Comparison of ENCODE assay signal across 23 cellular contexts in genomic region chr4:11624370-11624769, GRCh38.
DNase-seq lines count a peak whose midpoint lies in the region; ATAC-seq, FAIRE-seq and TF ChIP-seq lines count a peak whose summit lies in the region.
"Had no signal": no experiment of that assay in that cellular context is flagged by ENCODE, and none has a peak within 500 bp of the region (broad histone marks: within the 10 kb centered on the region; RNA-seq: fewer than 3 reads in every experiment).

No MANE protein-coding gene starts in this region.

- peak overlapping the region; percentile 15 for H2AFZ ChIP-seq in endothelial cell of umbilical vein (ENCODE audit: low read depth, low read length)

- no peaks in the 10 kb centered on the region for H3K79me2 ChIP-seq in endothelial cell of umbilical vein (ENCODE audit: control insufficient read depth, insufficient read depth, low read length)

- CTCF ChIA-PET in endothelial cell of umbilical vein (lab: Charles Lee), result interaction anchor here (0.6 to 3.1 kb wide), 18 partner anchors 8 to 230 kb away, joined by 3 to 12 read pairs (median 4); partner anchors contain the start of gene HS3ST1

- BruUV-seq in endothelial cell of umbilical vein (replicated peaks; lab: Mats Ljungman, UMichigan), result no TSS peak

- no peaks in the 10 kb centered on the region for H3K9me3 ChIP-seq in left ventricle myocardium inferior (replicated peaks)
- no peaks in the 10 kb centered on the region for H3K9me3 ChIP-seq in endothelial cell of umbilical vein (replicated peaks; ENCODE audit: control insufficient read depth, insufficient read depth, low read length)
- H3K9me3 ChIP-seq in uterus, result no peaks in the 10 kb centered on the region
- no peaks in the 10 kb centered on the region for H3K9me3 ChIP-seq in pancreas
- H3K9me3 ChIP-seq: BE2C, psoas muscle had no signal

- no peaks in the 10 kb centered on the region for H4K20me1 ChIP-seq in endothelial cell of umbilical vein (replicated peaks; ENCODE audit: control insufficient read depth, extremely low read depth, insufficient read depth, low read length)

- POLR2A ChIA-PET in endothelial cell of umbilical vein (lab: Charles Lee), result no interaction called here

- no peak overlapping the region for H3K4me2 ChIP-seq in endothelial cell of umbilical vein (ENCODE audit: insufficient read depth, low read length)

- dilution Hi-C loops in endothelial cell of umbilical vein (cut with MboI; ENCODE audit: extremely low pct_ligation_motif_present, low sequenced_read_pairs), result no loop called here

- ATAC-seq in Right ventricle myocardium inferior (no peak), HG03196 (IDR thresholded peaks at IDR 0.05; ENCODE audit: unreplicated experiment) (no peak), pancreas (no peak)
- ATAC-seq: psoas muscle; stimulated activated effector memory CD8-positive, alpha-beta T cell treated with anti-CD3 and anti-CD28 coated beads, Interleukin-12 subunit alpha, Interleukin-12 subunit beta, amount 100 ng/mL, for 72 hours had no signal

- H3K27ac ChIP-seq in left ventricle myocardium inferior (replicated peaks) (peak overlapping the region; percentile 85), endothelial cell of umbilical vein (ENCODE audit: insufficient read depth, low read depth, low read length) (no peak overlapping the region), uterus (peak overlapping the region; percentile 27 to 61), pancreas (no peak overlapping the region)
- H3K27ac ChIP-seq: HL-60, psoas muscle had no signal

- FAIRE-seq in endothelial cell of umbilical vein (lab: Jason Lieb, UNC), result peak; percentile 76
- FAIRE-seq in pancreas (lab: Jason Lieb, UNC), result no peak
- FAIRE-seq: GM12878 had no signal

- TF ChIP-seq POLR2A in endothelial cell of umbilical vein (IDR thresholded peaks at IDR 0.05; ENCODE audit: low read depth, low read length) (no peak), uterus (IDR thresholded peaks at IDR 0.05) (no peak)

- no peaks in the 10 kb centered on the region for H3K27me3 ChIP-seq in left ventricle myocardium inferior (ENCODE audit: low read depth)
- no peaks in the 10 kb centered on the region for H3K27me3 ChIP-seq in endothelial cell of umbilical vein (ENCODE audit: control insufficient read depth in 2 of 2, insufficient read depth in 2 of 2, low read length in 2 of 2)
- H3K27me3 ChIP-seq in uterus, result no peaks in the 10 kb centered on the region
- H3K27me3 ChIP-seq in pancreas, result no peaks in the 10 kb centered on the region
- H3K27me3 ChIP-seq: BE2C had no signal

- H3K36me3 ChIP-seq in left ventricle myocardium inferior (no peaks in the 10 kb centered on the region), endothelial cell of umbilical vein (ENCODE audit: control insufficient read depth in 2 of 2, extremely low read depth in 1 of 2, insufficient read depth in 2 of 2, low read length in 2 of 2) (no peaks in the 10 kb centered on the region), uterus (no peaks in the 10 kb centered on the region), pancreas (no peaks in the 10 kb centered on the region)
- H3K36me3 ChIP-seq: BE2C had no signal

- WGBS in pancreas, 2 donors, result 32 to 56% methylated on average over 2 of the region's 2 CpGs

- TF ChIP-seq CTCF in left ventricle myocardium inferior (IDR thresholded peaks at IDR 0.05; ENCODE audit: borderline replicate concordance), result no peak
- no peak for TF ChIP-seq CTCF in endothelial cell of umbilical vein (IDR thresholded peaks at IDR 0.05; ENCODE audit: extremely low read depth in 1 of 2, insufficient read depth in 1 of 2, low read depth in 1 of 2, low read length in 2 of 2)
- TF ChIP-seq CTCF in uterus (IDR thresholded peaks at IDR 0.05), result no peak
- no peak for TF ChIP-seq CTCF in pancreas (IDR thresholded peaks at IDR 0.05)

- H3K4me1 ChIP-seq in left ventricle myocardium inferior (peaks cover 11% of the 10 kb centered on the region), endothelial cell of umbilical vein (ENCODE audit: control insufficient read depth, extremely low read depth, insufficient read depth, low read length) (peaks cover 10% of the 10 kb centered on the region), uterus (no peaks in the 10 kb centered on the region), pancreas (no peaks in the 10 kb centered on the region)
- H3K4me1 ChIP-seq: BE2C, psoas muscle had no signal

- DNase-seq in left ventricle myocardium inferior (no peak), Right ventricle myocardium inferior (ENCODE audit: missing footprints) (no peak), endothelial cell of umbilical vein (ENCODE audit: low read depth, low spot score) (no peak), kidney tubule cell (ENCODE audit: low spot score) (peak; percentile 95), uterus (no peak), pancreas (no peak)
- DNase-seq in stimulated activated CD8-positive, alpha-beta memory T cell treated with anti-CD3 and anti-CD28 coated beads, Interleukin-4, amount 100 ng/mL, for 48 hours, result no peak
- DNase-seq: activated CD4-positive, alpha-beta memory T cell treated with anti-CD3 and anti-CD28 coated beads, Interleukin-2, amount 10 ng/mL, durations not matched to agents 7 days and 5 days; activated CD4-positive, CD25-positive, alpha-beta regulatory T cell treated with anti-CD3 and anti-CD28 coated beads, Interleukin-2, amount 50 U/mL, for 72 hours; activated naive CD8-positive, alpha-beta T cell treated with anti-CD3 and anti-CD28 coated beads, Interleukin-2, amount 10 ng/mL, durations not matched to agents 7 days and 5 days; BE2C; DND-41; effector memory CD4-positive, alpha-beta T cell; NCI-H1105 treated with DMSO at 0.1 percent for 48 hours; NCI-H2081 treated with DMSO at 0.1 percent for 48 hours; NCI-H82; psoas muscle; SHP77 treated with DMSO at 0.1 percent for 48 hours had no signal

- intact Hi-C loops in left ventricle myocardium inferior (cut with micrococcal nuclease) (no loop called here), Right ventricle myocardium inferior (cut with DNase I) (loop anchor here (5.0 to 10.0 kb wide), 2 partner anchors 120 to 197 kb away; partner anchors contain the start of gene HS3ST1), endothelial cell of umbilical vein (cut with micrococcal nuclease) (loop anchor here (2.0 to 10.0 kb wide), 5 partner anchors 74 to 1042 kb away; partner anchors contain the start of gene HS3ST1), uterus (cut with DNase I; ENCODE audit: low total_unique reads) (no loop called here), pancreas (cut with DNase I) (no loop called here)

- no peak overlapping the region for H3K9ac ChIP-seq in endothelial cell of umbilical vein (replicated peaks; ENCODE audit: extremely low read depth, insufficient read depth, low read length)

- no peak overlapping the region for H3K4me3 ChIP-seq in left ventricle myocardium inferior
- no peak overlapping the region for H3K4me3 ChIP-seq in endothelial cell of umbilical vein (replicated peaks in 1 of 3; ENCODE audit: insufficient read depth in 1 of 3, low read depth in 1 of 3, low read length in 3 of 3)
- H3K4me3 ChIP-seq in uterus, result no peak overlapping the region
- H3K4me3 ChIP-seq in pancreas, result no peak overlapping the region
- H3K4me3 ChIP-seq: GM12878, psoas muscle, skin epidermis had no signal

- no peaks in the 10 kb centered on the region for H3K9me1 ChIP-seq in endothelial cell of umbilical vein (replicated peaks; ENCODE audit: control insufficient read depth, extremely low read depth, insufficient read depth, low read length)

TF ChIP-seq in endothelial cell of umbilical vein, 7 proteins besides CTCF, POLR2A, EP300 and RAD21:
- TF ChIP-seq POLR2AphosphoS5 (IDR thresholded peaks at IDR 0.05; ENCODE audit: insufficient read depth, low read depth, low read length) (no peak), GATA2 (IDR thresholded peaks at IDR 0.05; ENCODE audit: insufficient read depth, insufficient read length, low read depth, low read length) (peak; percentile 47), JUN (IDR thresholded peaks at IDR 0.05; ENCODE audit: borderline replicate concordance, insufficient read depth, insufficient read length, low read depth) (no peak), MYC (IDR thresholded peaks at IDR 0.05; ENCODE audit: low read depth, low read length) (no peak), FOS (IDR thresholded peaks at IDR 0.05; ENCODE audit: borderline replicate concordance, insufficient read depth, low read length) (no peak), EZH2 (IDR thresholded peaks at IDR 0.05; ENCODE audit: borderline replicate concordance, low read depth, low read length, severe bottlenecking) (no peak)

Comparison
In these comparisons a context has a peak if more than half of its experiments do, and no peak if none do; other contexts are left out.
1. intact Hi-C loops: an anchor here in Right ventricle myocardium inferior (5.0 to 10.0 kb wide) and endothelial cell of umbilical vein (2.0 to 10.0 kb wide); none called in left ventricle myocardium inferior, uterus and pancreas.
2. H3K27ac ChIP-seq: peak in left ventricle myocardium inferior (single experiment) and uterus (2 of 2); none in endothelial cell of umbilical vein (single experiment) and pancreas (0 of 4).